ENCODE assay signal across 17 cellular contexts in genomic region chr4:152007108-152007507, GRCh38.
DNase-seq lines count a peak whose midpoint lies in the region; TF ChIP-seq lines count a peak whose summit lies in the region.
"Had no signal": no experiment of that assay in that cellular context is flagged by ENCODE, and none has a peak within 500 bp of the region (broad histone marks: within the 10 kb centered on the region; RNA-seq: fewer than 3 reads in every experiment).

No MANE protein-coding gene starts in this region.

- intact Hi-C loops in esophagus muscularis mucosa (cut with DNase I), result no loop called here

- H3K4me1 ChIP-seq in esophagus muscularis mucosa (peaks cover 5 to 17% (median 12%) of the 10 kb centered on the region in 4 donors), BE2C (no peaks in the 10 kb centered on the region)
- H3K4me1 ChIP-seq: HAP-1 had no signal

- peak; percentile 40 for DNase-seq in Ammon's horn (ENCODE audit: low spot score)
- peak; percentile 5 for DNase-seq in cerebellar cortex (ENCODE audit: low spot score)
- DNase-seq in putamen (ENCODE audit: low spot score), result peak; percentile 51
- no peak for DNase-seq in HFFc6
- no peak for DNase-seq in esophagus muscularis mucosa (ENCODE audit: extremely low spot score)
- DNase-seq in GM19240 (ENCODE audit: insufficient read length, low spot score), result no peak
- DNase-seq in BE2C, result no peak
- DNase-seq: C1 segment of cervical spinal cord; Calu3; CD4-positive, alpha-beta memory T cell; COR-L47; DMS53; DMS79 treated with DMSO at 0.1 percent for 48 hours; GF-D8; GOT3 had no signal

- H3K27ac ChIP-seq in angular gyrus (ENCODE audit: low read depth, low read length) (peak overlapping the region; percentile 49), esophagus muscularis mucosa (replicated peaks in 1 of 4) (no peak overlapping the region)

- H3K27me3 ChIP-seq in esophagus muscularis mucosa (peaks cover 0 to 5% (median 0%) of the 10 kb centered on the region in 4 donors), BE2C (no peaks in the 10 kb centered on the region)

- no peak overlapping the region for H3K4me3 Mint-ChIP-seq in HFFc6

- peaks cover 6% of the 10 kb centered on the region; the same call in 1 of the 2 replicates for H3K27me3 Mint-ChIP-seq in HFFc6 (ENCODE audit: insufficient read depth)
- H3K27me3 Mint-ChIP-seq: CD4-positive, alpha-beta memory T cell had no signal

- H3K9me3 Mint-ChIP-seq in HFFc6, result no peaks in the 10 kb centered on the region

- TF ChIP-seq CTCF in HFFc6 (IDR thresholded peaks at IDR 0.05) (no peak), esophagus muscularis mucosa (IDR thresholded peaks at IDR 0.05) (no peak), BE2C (IDR thresholded peaks at IDR 0.05; ENCODE audit: low read depth, low read length) (no peak)

- no peak for TF ChIP-seq EP300 in esophagus muscularis mucosa (IDR thresholded peaks at IDR 0.05)

- H3K36me3 ChIP-seq in esophagus muscularis mucosa (no peaks in the 10 kb centered on the region), BE2C (no peaks in the 10 kb centered on the region)
- H3K36me3 ChIP-seq: HAP-1 had no signal

- H3K27ac Mint-ChIP-seq in HFFc6, result no peak overlapping the region

- H3K4me3 ChIP-seq in esophagus muscularis mucosa (no peak overlapping the region), BE2C (ENCODE audit: low read depth, low read length) (no peak overlapping the region)
- H3K4me3 ChIP-seq: HAP-1 had no signal

- H3K36me3 Mint-ChIP-seq in HFFc6 (ENCODE audit: low read depth), result no peaks in the 10 kb centered on the region
- H3K36me3 Mint-ChIP-seq: CD4-positive, alpha-beta memory T cell had no signal

- 93% methylated on average over 3 of the region's 3 CpGs for WGBS in esophagus muscularis mucosa

- TF ChIP-seq POLR2A in esophagus muscularis mucosa (IDR thresholded peaks at IDR 0.05; ENCODE audit: low read depth), result no peak

- H3K4me1 Mint-ChIP-seq in HFFc6 (ENCODE audit: low read depth), result no peaks in the 10 kb centered on the region

- H3K9me3 ChIP-seq in esophagus muscularis mucosa, result no peaks in the 10 kb centered on the region
- H3K9me3 ChIP-seq in BE2C, result no peaks in the 10 kb centered on the region
- H3K9me3 ChIP-seq: HAP-1 had no signal

Comparison
In these comparisons a context has a peak if more than half of its experiments do, and no peak if none do; other contexts are left out.
1. DNase-seq: peak in Ammon's horn (single experiment), cerebellar cortex (single experiment) and putamen (single experiment); none in HFFc6 (single experiment), esophagus muscularis mucosa (single experiment), GM19240 (single experiment) and BE2C (single experiment).